Comparison of ENCODE assay signal across 9 cellular contexts in the genomic region with DNA sequence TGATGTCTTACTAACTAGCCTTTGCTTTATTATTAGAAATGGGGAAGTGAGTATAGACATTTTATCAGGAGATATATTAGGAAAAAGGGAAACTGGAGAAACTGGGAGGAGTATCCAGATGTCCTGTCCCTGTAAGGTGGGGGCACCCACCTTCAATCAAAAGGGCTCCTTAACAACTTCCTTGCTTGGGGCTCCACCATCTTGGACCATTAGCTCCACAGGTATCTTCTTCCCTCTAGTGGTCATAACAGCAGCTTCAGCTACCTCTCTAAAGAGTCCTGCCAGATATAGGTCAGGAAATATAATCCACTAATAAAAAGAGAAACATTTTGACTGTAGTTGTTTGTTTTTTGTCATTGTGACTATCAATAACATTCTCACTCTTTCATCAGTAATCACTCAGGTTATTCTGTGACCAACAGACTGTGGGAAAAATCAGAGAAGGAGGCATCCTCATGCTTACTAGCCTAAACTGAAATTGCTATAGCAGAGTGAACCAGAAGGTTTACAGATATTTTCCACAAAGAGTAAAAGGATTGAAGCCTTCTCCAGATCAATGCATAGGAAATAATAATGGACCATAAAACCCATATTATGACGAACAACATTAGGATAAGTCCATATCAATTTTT. TPM values are rescaled to one million over a fixed set of nuclear protein-coding genes. Genes with fewer than 3 reads are reported as not detected.
A peak's percentile ranks its signal among the peaks of the same experiment; 100 is the strongest.
DNase-seq lines count a peak whose midpoint lies in the region; ATAC-seq, FAIRE-seq and TF ChIP-seq lines count a peak whose summit lies in the region.
"Had no signal": no experiment of that assay in that cellular context is flagged by ENCODE, and none has a peak within 500 bp of the region (broad histone marks: within the 10 kb centered on the region; RNA-seq: fewer than 3 reads in every experiment).

No MANE protein-coding gene starts in this region.

- no TSS peak for BruUV-seq in HepG2 (replicated peaks; lab: Mats Ljungman, UMichigan)

- CTCF ChIA-PET in HepG2 (lab: Yijun Ruan, JAX; ENCODE audit: low intra/inter-chr PET ratio, low total read pairs): interaction anchor here (1.9 kb wide), 1 partner anchor 167 kb away, joined by 6 read pairs; no protein-coding TSS in a partner anchor

- POLR2A ChIA-PET in HepG2 (lab: Yijun Ruan, JAX): no interaction called here

- H3K9ac ChIP-seq in SU-DHL-6 (ENCODE audit: low read length): no peak overlapping the region
- no peak overlapping the region for H3K9ac ChIP-seq in HepG2 (ENCODE audit: insufficient read depth, low read depth, low read length)

- H3K9me2 ChIP-seq in SU-DHL-6 (replicated peaks; ENCODE audit: insufficient read depth, low read length): no peaks in the 10 kb centered on the region

- H2AFZ ChIP-seq in SU-DHL-6 (ENCODE audit: low read depth, low read length, severe bottlenecking): no peak overlapping the region
- no peak overlapping the region for H2AFZ ChIP-seq in HepG2 (ENCODE audit: low read length)

- in situ Hi-C loops in HepG2 (cut with HindIII; ENCODE audit: extremely low pct_ligation_motif_present, low pct_unique_long_range_greater_than_20kb): no loop called here

- H3K4me2 ChIP-seq in SU-DHL-6 (ENCODE audit: low read depth, low read length, poor library complexity, severe bottlenecking) (no peak overlapping the region), HepG2 (ENCODE audit: low read depth, low read length) (no peak overlapping the region)

- WGBS in HepG2 (ENCODE audit: low lambda C conversion rate): 0% methylated on average over 1 of the region's 1 CpG

- no peak for TF ChIP-seq RAD21 in HepG2 (CRISPR knock-in tag; IDR thresholded peaks at IDR 0.05)

- no peak for TF ChIP-seq POLR2A in HepG2 (IDR thresholded peaks at IDR 0.05; ENCODE audit: insufficient read depth in 1 of 2, low read depth in 2 of 2, low read length in 2 of 2)

- H3K9me3 ChIP-seq in SU-DHL-6 (ENCODE audit: insufficient read depth, low read length): no peaks in the 10 kb centered on the region
- H3K9me3 ChIP-seq in HepG2 (ENCODE audit: low read length): no peaks in the 10 kb centered on the region
- no peaks in the 10 kb centered on the region for H3K9me3 ChIP-seq in left ventricle myocardium inferior (replicated peaks)

- intact Hi-C loops in HepG2 (cut with micrococcal nuclease; ENCODE audit: unreplicated experiment) (loop anchor here (1.0 kb wide), 1 partner anchor 86 kb away; no protein-coding TSS in a partner anchor), left ventricle myocardium inferior (cut with micrococcal nuclease) (no loop called here)

- H3K27me3 ChIP-seq in SU-DHL-6 (ENCODE audit: low read length): no peaks in the 10 kb centered on the region
- no peaks in the 10 kb centered on the region for H3K27me3 ChIP-seq in HepG2 (ENCODE audit: control insufficient read depth in 1 of 2, insufficient read depth in 2 of 2, low read length in 2 of 2)
- H3K27me3 ChIP-seq in left ventricle myocardium inferior (ENCODE audit: low read depth): no peaks in the 10 kb centered on the region

- TF ChIP-seq CTCF in SU-DHL-6 (IDR thresholded peaks at IDR 0.05; ENCODE audit: insufficient read depth, low read length, poor library complexity, severe bottlenecking) (peak; percentile 36), HepG2 (CRISPR knock-in tag; IDR thresholded peaks at IDR 0.05) (peak; percentile 31), left ventricle myocardium inferior (IDR thresholded peaks at IDR 0.05; ENCODE audit: borderline replicate concordance) (no peak)

- H3K27ac ChIP-seq in SU-DHL-6 (ENCODE audit: low read depth, low read length) (no peak overlapping the region), HepG2 (ENCODE audit: extremely low read length, insufficient read depth, low read length) (no peak overlapping the region), left ventricle myocardium inferior (replicated peaks) (no peak overlapping the region)

- no peaks in the 10 kb centered on the region for H3K79me2 ChIP-seq in SU-DHL-6 (ENCODE audit: insufficient read depth, low read length)
- no peaks in the 10 kb centered on the region for H3K79me2 ChIP-seq in HepG2 (ENCODE audit: insufficient read depth, low read length)

- DNase-seq in GDM1 (lab: John Stamatoyannopoulos, UW) (peak; percentile 14), HepG2 (ENCODE audit: low spot score) (peak; percentile 7), left ventricle myocardium inferior (no peak), NCI-H2227 (lab: John Stamatoyannopoulos, UW; ENCODE audit: unreplicated experiment) (no peak)
- DNase-seq in central memory CD4-positive, alpha-beta T cell: no peak
- DNase-seq: activated B cell treated with CpG ODN at 0.5 μM for 24 hours had no signal

- H4K20me1 ChIP-seq in SU-DHL-6 (ENCODE audit: low read depth, low read length) (no peaks in the 10 kb centered on the region), HepG2 (ENCODE audit: insufficient read depth, low read length) (no peaks in the 10 kb centered on the region)

- TF ChIP-seq EP300 in HepG2 (IDR thresholded peaks at IDR 0.05; ENCODE audit: low read depth in 2 of 2, low read length in 2 of 2): no peak
- no peak for TF ChIP-seq EP300 in HepG2 (CRISPR knock-in tag; IDR thresholded peaks at IDR 0.05; ENCODE audit: borderline replicate concordance)

- H3K36me3 ChIP-seq in SU-DHL-6 (ENCODE audit: low read length) (no peaks in the 10 kb centered on the region), HepG2 (replicated peaks in 1 of 2; ENCODE audit: control insufficient read depth in 1 of 2, insufficient read depth in 2 of 2, low read length in 2 of 2) (no peaks in the 10 kb centered on the region), left ventricle myocardium inferior (no peaks in the 10 kb centered on the region)

- H3F3A ChIP-seq in SU-DHL-6 (ENCODE audit: insufficient read depth): no peaks in the 10 kb centered on the region

- no peaks in the 10 kb centered on the region for H3K4me1 ChIP-seq in HepG2 (ENCODE audit: insufficient read depth, low read length)
- H3K4me1 ChIP-seq in left ventricle myocardium inferior: no peaks in the 10 kb centered on the region

- peak; percentile 96 for ATAC-seq in GM19463 (IDR thresholded peaks at IDR 0.05; ENCODE audit: unreplicated experiment)
- peak; percentile 97 for ATAC-seq in HG03432 (IDR thresholded peaks at IDR 0.05; ENCODE audit: unreplicated experiment)
- ATAC-seq in HepG2: peak; percentile 71

- no peak for FAIRE-seq in HepG2 (lab: Jason Lieb, UNC)

- H3K4me3 ChIP-seq in SU-DHL-6 (ENCODE audit: insufficient read depth, low read length, poor library complexity, severe bottlenecking): no peak overlapping the region
- no peak overlapping the region for H3K4me3 ChIP-seq in HepG2 (replicated peaks in 1 of 3; ENCODE audit: insufficient read depth in 1 of 3, low read depth in 2 of 3, low read length in 3 of 3)
- H3K4me3 ChIP-seq in left ventricle myocardium inferior: no peak overlapping the region

RNA-seq across cellular contexts. Expression of a gene that starts 10.4 kb away (rescaled TPM):
- total RNA-seq in HepG2 (2016; rRNA removed; fragmentation: Illumina TruSeq; extraction: Trizol) (0.11 and 0.22 TPM in 2 replicates), left ventricle myocardium inferior (not detected)
- not detected in 2 replicates for total RNA-seq in HepG2 (2016; cell fraction: cytosol; rRNA removed; fragmentation: Illumina TruSeq; extraction: Trizol; ENCODE audit: low read depth)
- 0.13 TPM in 1 of 2 replicates, not detected in the other for total RNA-seq in HepG2 (2016; cell fraction: insoluble cytoplasmic fraction; rRNA removed; fragmentation: Illumina TruSeq; extraction: Trizol)
- not detected in 2 replicates for total RNA-seq in HepG2 (2016; cell fraction: membrane; rRNA removed; fragmentation: Illumina TruSeq; extraction: Trizol)
- total RNA-seq in HepG2 (2016; cell fraction: nucleus; rRNA removed; fragmentation: Illumina TruSeq; extraction: Trizol): not detected in 2 replicates
- polyA plus RNA-seq in HepG2 (2011; rRNA removed): 0.07 and 0.33 TPM in 2 replicates
- polyA plus RNA-seq in HepG2 (2011; cell fraction: cytosol; rRNA removed): 0.14 and 0.15 TPM in 2 replicates
- polyA plus RNA-seq in HepG2 (2011; cell fraction: nucleus; rRNA removed): 0.26 and 0.45 TPM in 2 replicates
- polyA plus RNA-seq in HepG2 (2012): 0.16 TPM in 1 of 2 replicates, not detected in the other
- 0.15 TPM in 1 of 2 replicates, not detected in the other for polyA plus RNA-seq in HepG2 (2016; cell fraction: cytosol; fragmentation: Illumina TruSeq; extraction: Trizol; ENCODE audit: low read depth)
- polyA plus RNA-seq in HepG2 (2016; cell fraction: insoluble cytoplasmic fraction; fragmentation: Illumina TruSeq; extraction: Trizol; ENCODE audit: low read depth): not detected in 2 replicates
- polyA plus RNA-seq in HepG2 (2016; cell fraction: membrane; fragmentation: Illumina TruSeq; extraction: Trizol; ENCODE audit: low read depth): not detected in 2 replicates
- polyA plus RNA-seq in HepG2 (2016; cell fraction: nucleus; fragmentation: Illumina TruSeq; extraction: Trizol; ENCODE audit: insufficient read depth, low read depth): not detected in 2 replicates
- 0.88 and 5.6 TPM in 2 replicates for polyA minus RNA-seq in HepG2 (2011; rRNA and poly(A)+ RNA removed; ENCODE audit: low replicate concordance)
- polyA minus RNA-seq in HepG2 (2011; cell fraction: cytosol; rRNA and poly(A)+ RNA removed): not detected in 2 replicates
- polyA minus RNA-seq in HepG2 (2011; cell fraction: nucleus; rRNA and poly(A)+ RNA removed): 0.50 and 0.64 TPM in 2 replicates
- total RNA-seq: activated B cell treated with CpG ODN at 0.5 μM for 24 hours had no signal

RNA-seq across cellular contexts. Expression of a gene that starts 21.6 kb away (rescaled TPM):
- total RNA-seq in HepG2 (2016; rRNA removed; fragmentation: Illumina TruSeq; extraction: Trizol) (0.35 and 0.52 TPM in 2 replicates), left ventricle myocardium inferior (not detected)
- 0.97 and 1.3 TPM in 2 replicates for total RNA-seq in HepG2 (2016; cell fraction: cytosol; rRNA removed; fragmentation: Illumina TruSeq; extraction: Trizol; ENCODE audit: low read depth)
- total RNA-seq in HepG2 (2016; cell fraction: insoluble cytoplasmic fraction; rRNA removed; fragmentation: Illumina TruSeq; extraction: Trizol): 0.52 and 0.73 TPM in 2 replicates
- total RNA-seq in HepG2 (2016; cell fraction: membrane; rRNA removed; fragmentation: Illumina TruSeq; extraction: Trizol): 1.8 and 2.3 TPM in 2 replicates
- total RNA-seq in HepG2 (2016; cell fraction: nucleus; rRNA removed; fragmentation: Illumina TruSeq; extraction: Trizol): not detected in 2 replicates
- polyA plus RNA-seq in HepG2 (2011; rRNA removed): 0.24 and 0.31 TPM in 2 replicates
- polyA plus RNA-seq in HepG2 (2011; cell fraction: cytosol; rRNA removed): 0.68 and 0.94 TPM in 2 replicates
- 0.26 and 0.69 TPM in 2 replicates for polyA plus RNA-seq in HepG2 (2011; cell fraction: nucleus; rRNA removed)
- 1.7 and 2.9 TPM in 2 replicates for polyA plus RNA-seq in HepG2 (2012)
- polyA plus RNA-seq in HepG2 (2016; cell fraction: cytosol; fragmentation: Illumina TruSeq; extraction: Trizol; ENCODE audit: low read depth): 0.69 and 1.1 TPM in 2 replicates
- 0.28 TPM in 1 of 2 replicates, not detected in the other for polyA plus RNA-seq in HepG2 (2016; cell fraction: insoluble cytoplasmic fraction; fragmentation: Illumina TruSeq; extraction: Trizol; ENCODE audit: low read depth)
- polyA plus RNA-seq in HepG2 (2016; cell fraction: membrane; fragmentation: Illumina TruSeq; extraction: Trizol; ENCODE audit: low read depth): 0.86 and 1.2 TPM in 2 replicates
- polyA plus RNA-seq in HepG2 (2016; cell fraction: nucleus; fragmentation: Illumina TruSeq; extraction: Trizol; ENCODE audit: insufficient read depth, low read depth): not detected in 2 replicates
- 3.4 and 9.3 TPM in 2 replicates for polyA minus RNA-seq in HepG2 (2011; rRNA and poly(A)+ RNA removed; ENCODE audit: low replicate concordance)
- 1.2 and 1.5 TPM in 2 replicates for polyA minus RNA-seq in HepG2 (2011; cell fraction: cytosol; rRNA and poly(A)+ RNA removed)
- 1.8 TPM in 1 of 2 replicates, not detected in the other for polyA minus RNA-seq in HepG2 (2011; cell fraction: nucleus; rRNA and poly(A)+ RNA removed)
- total RNA-seq: activated B cell treated with CpG ODN at 0.5 μM for 24 hours had no signal

RNA-seq across cellular contexts. Expression of a gene that starts 32.8 kb away (rescaled TPM):
- not detected in 2 replicates for total RNA-seq in HepG2 (2016; rRNA removed; fragmentation: Illumina TruSeq; extraction: Trizol)
- total RNA-seq in HepG2 (2016; cell fraction: cytosol; rRNA removed; fragmentation: Illumina TruSeq; extraction: Trizol; ENCODE audit: low read depth): not detected in 2 replicates
- not detected in 2 replicates for total RNA-seq in HepG2 (2016; cell fraction: insoluble cytoplasmic fraction; rRNA removed; fragmentation: Illumina TruSeq; extraction: Trizol)
- not detected in 2 replicates for total RNA-seq in HepG2 (2016; cell fraction: membrane; rRNA removed; fragmentation: Illumina TruSeq; extraction: Trizol)
- total RNA-seq in HepG2 (2016; cell fraction: nucleus; rRNA removed; fragmentation: Illumina TruSeq; extraction: Trizol): not detected in 2 replicates
- not detected in 2 replicates for polyA plus RNA-seq in HepG2 (2011; rRNA removed)
- not detected in 2 replicates for polyA plus RNA-seq in HepG2 (2011; cell fraction: cytosol; rRNA removed)
- polyA plus RNA-seq in HepG2 (2011; cell fraction: nucleus; rRNA removed): not detected in 2 replicates
- polyA plus RNA-seq in HepG2 (2012): not detected in 2 replicates
- not detected in 2 replicates for polyA plus RNA-seq in HepG2 (2016; cell fraction: cytosol; fragmentation: Illumina TruSeq; extraction: Trizol; ENCODE audit: low read depth)
- not detected in 2 replicates for polyA plus RNA-seq in HepG2 (2016; cell fraction: insoluble cytoplasmic fraction; fragmentation: Illumina TruSeq; extraction: Trizol; ENCODE audit: low read depth)
- polyA plus RNA-seq in HepG2 (2016; cell fraction: membrane; fragmentation: Illumina TruSeq; extraction: Trizol; ENCODE audit: low read depth): not detected in 2 replicates
- polyA plus RNA-seq in HepG2 (2016; cell fraction: nucleus; fragmentation: Illumina TruSeq; extraction: Trizol; ENCODE audit: insufficient read depth, low read depth): not detected in 2 replicates
- 3.6 TPM in 1 of 2 replicates, not detected in the other for polyA minus RNA-seq in HepG2 (2011; rRNA and poly(A)+ RNA removed; ENCODE audit: low replicate concordance)
- polyA minus RNA-seq in HepG2 (2011; cell fraction: cytosol; rRNA and poly(A)+ RNA removed): not detected in 2 replicates
- polyA minus RNA-seq in HepG2 (2011; cell fraction: nucleus; rRNA and poly(A)+ RNA removed): 0.87 and 1.4 TPM in 2 replicates
- total RNA-seq in left ventricle myocardium inferior: not detected
- total RNA-seq: activated B cell treated with CpG ODN at 0.5 μM for 24 hours had no signal

RNA-seq across cellular contexts. Expression of a gene that starts 36.7 kb away (rescaled TPM):
- total RNA-seq in HepG2 (2016; rRNA removed; fragmentation: Illumina TruSeq; extraction: Trizol): not detected in 2 replicates
- not detected in 2 replicates for total RNA-seq in HepG2 (2016; cell fraction: cytosol; rRNA removed; fragmentation: Illumina TruSeq; extraction: Trizol; ENCODE audit: low read depth)
- total RNA-seq in HepG2 (2016; cell fraction: insoluble cytoplasmic fraction; rRNA removed; fragmentation: Illumina TruSeq; extraction: Trizol): 0.30 TPM in 1 of 2 replicates, not detected in the other
- total RNA-seq in HepG2 (2016; cell fraction: membrane; rRNA removed; fragmentation: Illumina TruSeq; extraction: Trizol): not detected in 2 replicates
- total RNA-seq in HepG2 (2016; cell fraction: nucleus; rRNA removed; fragmentation: Illumina TruSeq; extraction: Trizol): not detected in 2 replicates
- polyA plus RNA-seq in HepG2 (2011; rRNA removed): not detected in 2 replicates
- 0.40 TPM in 1 of 2 replicates, not detected in the other for polyA plus RNA-seq in HepG2 (2011; cell fraction: cytosol; rRNA removed)
- not detected in 2 replicates for polyA plus RNA-seq in HepG2 (2011; cell fraction: nucleus; rRNA removed)
- polyA plus RNA-seq in HepG2 (2012): not detected in 2 replicates
- 0.18 and 0.50 TPM in 2 replicates for polyA plus RNA-seq in HepG2 (2016; cell fraction: cytosol; fragmentation: Illumina TruSeq; extraction: Trizol; ENCODE audit: low read depth)
- polyA plus RNA-seq in HepG2 (2016; cell fraction: insoluble cytoplasmic fraction; fragmentation: Illumina TruSeq; extraction: Trizol; ENCODE audit: low read depth): not detected in 2 replicates
- 0.61 and 0.63 TPM in 2 replicates for polyA plus RNA-seq in HepG2 (2016; cell fraction: membrane; fragmentation: Illumina TruSeq; extraction: Trizol; ENCODE audit: low read depth)
- polyA plus RNA-seq in HepG2 (2016; cell fraction: nucleus; fragmentation: Illumina TruSeq; extraction: Trizol; ENCODE audit: insufficient read depth, low read depth): not detected in 2 replicates
- 13.7 and 18.1 TPM in 2 replicates for polyA minus RNA-seq in HepG2 (2011; rRNA and poly(A)+ RNA removed; ENCODE audit: low replicate concordance)
- 2.8 and 3.5 TPM in 2 replicates for polyA minus RNA-seq in HepG2 (2011; cell fraction: cytosol; rRNA and poly(A)+ RNA removed)
- polyA minus RNA-seq in HepG2 (2011; cell fraction: nucleus; rRNA and poly(A)+ RNA removed): 1.5 and 2.1 TPM in 2 replicates
- not detected for total RNA-seq in left ventricle myocardium inferior
- total RNA-seq: activated B cell treated with CpG ODN at 0.5 μM for 24 hours had no signal

RNA-seq across cellular contexts. Expression of a gene that starts 41.7 kb away (rescaled TPM):
- total RNA-seq in HepG2 (2016; rRNA removed; fragmentation: Illumina TruSeq; extraction: Trizol): not detected in 2 replicates
- total RNA-seq in HepG2 (2016; cell fraction: cytosol; rRNA removed; fragmentation: Illumina TruSeq; extraction: Trizol; ENCODE audit: low read depth): not detected in 2 replicates
- not detected in 2 replicates for total RNA-seq in HepG2 (2016; cell fraction: insoluble cytoplasmic fraction; rRNA removed; fragmentation: Illumina TruSeq; extraction: Trizol)
- total RNA-seq in HepG2 (2016; cell fraction: membrane; rRNA removed; fragmentation: Illumina TruSeq; extraction: Trizol): not detected in 2 replicates
- not detected in 2 replicates for total RNA-seq in HepG2 (2016; cell fraction: nucleus; rRNA removed; fragmentation: Illumina TruSeq; extraction: Trizol)
- polyA plus RNA-seq in HepG2 (2011; rRNA removed): not detected in 2 replicates
- polyA plus RNA-seq in HepG2 (2011; cell fraction: cytosol; rRNA removed): 0.11 TPM in 1 of 2 replicates, not detected in the other
- polyA plus RNA-seq in HepG2 (2011; cell fraction: nucleus; rRNA removed): not detected in 2 replicates
- polyA plus RNA-seq in HepG2 (2012): not detected in 2 replicates
- not detected in 2 replicates for polyA plus RNA-seq in HepG2 (2016; cell fraction: cytosol; fragmentation: Illumina TruSeq; extraction: Trizol; ENCODE audit: low read depth)
- not detected in 2 replicates for polyA plus RNA-seq in HepG2 (2016; cell fraction: insoluble cytoplasmic fraction; fragmentation: Illumina TruSeq; extraction: Trizol; ENCODE audit: low read depth)
- polyA plus RNA-seq in HepG2 (2016; cell fraction: membrane; fragmentation: Illumina TruSeq; extraction: Trizol; ENCODE audit: low read depth): not detected in 2 replicates
- not detected in 2 replicates for polyA plus RNA-seq in HepG2 (2016; cell fraction: nucleus; fragmentation: Illumina TruSeq; extraction: Trizol; ENCODE audit: insufficient read depth, low read depth)
- 7.3 and 13.2 TPM in 2 replicates for polyA minus RNA-seq in HepG2 (2011; rRNA and poly(A)+ RNA removed; ENCODE audit: low replicate concordance)
- 1.7 and 2.5 TPM in 2 replicates for polyA minus RNA-seq in HepG2 (2011; cell fraction: cytosol; rRNA and poly(A)+ RNA removed)
- 3.3 TPM in 1 of 2 replicates, not detected in the other for polyA minus RNA-seq in HepG2 (2011; cell fraction: nucleus; rRNA and poly(A)+ RNA removed)
- total RNA-seq in left ventricle myocardium inferior: not detected
- total RNA-seq: activated B cell treated with CpG ODN at 0.5 μM for 24 hours had no signal

Comparison
In these comparisons a context has a peak if more than half of its experiments do, and no peak if none do; other contexts are left out.
1. DNase-seq: peak in GDM1 (single experiment) and HepG2 (single experiment); none in left ventricle myocardium inferior (single experiment), NCI-H2227 (single experiment) and central memory CD4-positive, alpha-beta T cell (single experiment).
2. Peak in every context shown above with its lines, with median percentiles within 50 percentile points of each other: ATAC-seq.